In genomic region chr19:4636151-4636717, GRCh38 we compare ENCODE assay signal across 8 cellular contexts. TPM values are rescaled to one million over a fixed set of nuclear protein-coding genes. Genes with fewer than 3 reads are reported as not detected.
DNase-seq lines count a peak whose midpoint lies in the region; ATAC-seq lines count a peak whose summit lies in the region.

No MANE protein-coding gene starts in this region.

- H3K18ac ChIP-seq in mesendoderm (ENCODE audit: low read length), result peak overlapping the region; percentile 78

- no peak overlapping the region for H2AK5ac ChIP-seq in mesendoderm (ENCODE audit: low read length)

- H3K4me3 ChIP-seq in effector memory CD4-positive, alpha-beta T cell (ENCODE audit: insufficient read depth, low read depth, low read length, poor library complexity, severe bottlenecking), result peak overlapping the region; percentile 52
- peak overlapping the region; percentile 33 for H3K4me3 ChIP-seq in mesendoderm (ENCODE audit: low read length)

- no peaks in the 10 kb centered on the region for H3K9me3 ChIP-seq in effector memory CD4-positive, alpha-beta T cell (ENCODE audit: control insufficient read depth, low read length)

- peak overlapping the region; percentile 84 for H3K9ac ChIP-seq in mesendoderm (ENCODE audit: low read length)

- H3K36me3 ChIP-seq in effector memory CD4-positive, alpha-beta T cell (ENCODE audit: control insufficient read depth, insufficient read depth, low read length), result no peaks in the 10 kb centered on the region
- no peaks in the 10 kb centered on the region for H3K36me3 ChIP-seq in mesendoderm (ENCODE audit: control insufficient read depth, insufficient read depth, low read length)

- H3K79me2 ChIP-seq in mesendoderm (ENCODE audit: control insufficient read depth, insufficient read depth, low read length), result no peaks in the 10 kb centered on the region

- H3K4me1 ChIP-seq in effector memory CD4-positive, alpha-beta T cell (ENCODE audit: control insufficient read depth, insufficient read depth, low read length, poor library complexity, severe bottlenecking), result peaks cover 34% of the 10 kb centered on the region
- H3K4me1 ChIP-seq in mesendoderm (ENCODE audit: control insufficient read depth, low read depth, low read length), result peaks cover 6% of the 10 kb centered on the region

- H2BK120ac ChIP-seq in mesendoderm (ENCODE audit: low read depth, low read length), result no peak overlapping the region

- H3K9me3 Mint-ChIP-seq in activated CD4-positive, alpha-beta memory T cell treated with anti-CD3 and anti-CD28 coated beads, Interleukin-2, amount 10 ng/mL, durations not matched to agents 7 days and 5 days, result no peaks in the 10 kb centered on the region

- peak overlapping the region; percentile 24 for H3K23ac ChIP-seq in mesendoderm (ENCODE audit: low read length)

- peak overlapping the region; percentile 40 for H3K27ac Mint-ChIP-seq in activated CD4-positive, alpha-beta memory T cell treated with anti-CD3 and anti-CD28 coated beads, Interleukin-2, amount 10 ng/mL, durations not matched to agents 7 days and 5 days

- H3K4me3 Mint-ChIP-seq in activated CD4-positive, alpha-beta memory T cell treated with anti-CD3 and anti-CD28 coated beads, Interleukin-2, amount 10 ng/mL, durations not matched to agents 7 days and 5 days, result peak overlapping the region; percentile 43

- peak overlapping the region; percentile 79 for H3K4ac ChIP-seq in mesendoderm (ENCODE audit: low read depth, low read length)

- H4K5ac ChIP-seq in mesendoderm (ENCODE audit: low read length), result no peak overlapping the region

- WGBS in mesendoderm (ENCODE audit: extremely low coverage, insufficient coverage, low lambda C conversion rate), result no CpG with 5 or more reads among the region's 43 CpGs

- no peaks in the 10 kb centered on the region for H3K27me3 ChIP-seq in effector memory CD4-positive, alpha-beta T cell (replicated peaks; ENCODE audit: control insufficient read depth, insufficient read depth, low read length, poor library complexity, severe bottlenecking)
- H3K27me3 ChIP-seq in mesendoderm (ENCODE audit: insufficient read depth, low read length, poor library complexity), result no peaks in the 10 kb centered on the region

- H3K4me2 ChIP-seq in mesendoderm (ENCODE audit: low read length), result peak overlapping the region; percentile 68

- no peaks in the 10 kb centered on the region for H3K79me1 ChIP-seq in mesendoderm (ENCODE audit: low read length)

- POLR2A ChIA-PET in activated CD4-positive, alpha-beta memory T cell treated with anti-CD3 and anti-CD28 coated beads, Interleukin-2, amount 10 ng/mL, durations not matched to agents 7 days and 5 days (lab: Charles Lee), result interaction anchor here (1.3 kb wide), 1 partner anchor 70 kb away, joined by 3 read pairs; no protein-coding TSS in a partner anchor

- no peak overlapping the region for H2BK15ac ChIP-seq in mesendoderm (replicated peaks; ENCODE audit: low read depth)

- peak; percentile 23 for DNase-seq in NCI-H2029 (lab: John Stamatoyannopoulos, UW)
- no peak for DNase-seq in NCI-H2029 treated with DMSO at 0.1 percent for 48 hours (lab: John Stamatoyannopoulos, UW)
- peak; percentile 37 for DNase-seq in NCI-H226
- peak; percentile 81 for DNase-seq in activated CD4-positive, alpha-beta memory T cell treated with anti-CD3 and anti-CD28 coated beads, Interleukin-2, amount 10 ng/mL, durations not matched to agents 7 days and 5 days
- DNase-seq in effector memory CD4-positive, alpha-beta T cell, result peak; percentile 53 to 65 (median 54)
- peak; percentile 60 for DNase-seq in mesendoderm
- peak; percentile 80 for DNase-seq in stimulated activated CD8-positive, alpha-beta memory T cell treated with anti-CD3 and anti-CD28 coated beads, Interleukin-15, amount 100 ng/mL, for 24 hours (ENCODE audit: low read depth)

- no peak for ATAC-seq in HG03097 (IDR thresholded peaks at IDR 0.05; ENCODE audit: low FRiP score, unreplicated experiment)

- no peak overlapping the region for H2BK5ac ChIP-seq in mesendoderm (ENCODE audit: low read length)

- no peak overlapping the region for H4K8ac ChIP-seq in mesendoderm (ENCODE audit: low read depth, low read length)

- no peaks in the 10 kb centered on the region for H3K36me3 Mint-ChIP-seq in activated CD4-positive, alpha-beta memory T cell treated with anti-CD3 and anti-CD28 coated beads, Interleukin-2, amount 10 ng/mL, durations not matched to agents 7 days and 5 days (ENCODE audit: low read depth)

- H3K4me1 Mint-ChIP-seq in activated CD4-positive, alpha-beta memory T cell treated with anti-CD3 and anti-CD28 coated beads, Interleukin-2, amount 10 ng/mL, durations not matched to agents 7 days and 5 days, result peaks cover 49% of the 10 kb centered on the region

- H3K56ac ChIP-seq in mesendoderm (ENCODE audit: low read length), result peak overlapping the region; percentile 87

- CTCF ChIA-PET in activated CD4-positive, alpha-beta memory T cell treated with anti-CD3 and anti-CD28 coated beads, Interleukin-2, amount 10 ng/mL, durations not matched to agents 7 days and 5 days (lab: Charles Lee), result interaction anchor here (0.5 to 3.0 kb wide), 30 partner anchors 8 to 1685 kb away, joined by 3 to 29 read pairs (median 4); partner anchors contain the start of genes DPP9, FEM1A and HDGFL2

- H3K27ac ChIP-seq in effector memory CD4-positive, alpha-beta T cell (ENCODE audit: insufficient read depth, low read length, poor library complexity, severe bottlenecking), result peak overlapping the region; percentile 36
- no peak overlapping the region for H3K27ac ChIP-seq in mesendoderm (ENCODE audit: low read depth, low read length)

- peaks cover 2% of the 10 kb centered on the region for H3K27me3 Mint-ChIP-seq in activated CD4-positive, alpha-beta memory T cell treated with anti-CD3 and anti-CD28 coated beads, Interleukin-2, amount 10 ng/mL, durations not matched to agents 7 days and 5 days

RNA-seq across cellular contexts. Expression of gene TNFAIP8L1, which starts 3.1 kb away (rescaled TPM):
- total RNA-seq in activated CD4-positive, alpha-beta memory T cell treated with anti-CD3 and anti-CD28 coated beads, Interleukin-2, amount 10 ng/mL, durations not matched to agents 7 days and 5 days, result 10 to 100 TPM; 18.4 to 18.6 TPM
- polyA plus RNA-seq in mesendoderm (2013, experiment 1 of 2), result 5.3 TPM
- 5.1 TPM for polyA plus RNA-seq in mesendoderm (2013, experiment 2 of 2)

RNA-seq across cellular contexts. Expression of gene MYDGF, which starts 33.9 kb away (rescaled TPM):
- 10 to 100 TPM; 67.1 to 68.7 TPM for total RNA-seq in activated CD4-positive, alpha-beta memory T cell treated with anti-CD3 and anti-CD28 coated beads, Interleukin-2, amount 10 ng/mL, durations not matched to agents 7 days and 5 days
- 52.7 TPM for polyA plus RNA-seq in mesendoderm (2013, experiment 1 of 2)
- polyA plus RNA-seq in mesendoderm (2013, experiment 2 of 2), result 54.8 TPM
